17 cellular contexts compared by ENCODE assay signal in genomic region chr10:48214701-48215100, GRCh38. TPM values are rescaled to one million over a fixed set of nuclear protein-coding genes. Genes with fewer than 3 reads are reported as not detected.
A peak's percentile ranks its signal among the peaks of the same experiment; 100 is the strongest.
DNase-seq lines count a peak whose midpoint lies in the region; ATAC-seq and TF ChIP-seq lines count a peak whose summit lies in the region.
"Had no signal": no experiment of that assay in that cellular context is flagged by ENCODE, and none has a peak within 500 bp of the region (broad histone marks: within the 10 kb centered on the region; RNA-seq: fewer than 3 reads in every experiment).

No MANE protein-coding gene starts in this region.

- intact Hi-C loops in A673 (cut with micrococcal nuclease; ENCODE audit: unreplicated experiment), result loop anchor here (1.0 kb wide), 1 partner anchor 75 kb away; no protein-coding TSS in a partner anchor

- H3K36me3 ChIP-seq in A673 (ENCODE audit: insufficient read depth, low read length, poor library complexity, severe bottlenecking), result no peaks in the 10 kb centered on the region
- H3K36me3 ChIP-seq in HAP-1 (replicated peaks), result no peaks in the 10 kb centered on the region
- H3K36me3 ChIP-seq: BLaER1 had no signal

- H3K4me1 ChIP-seq in A673 (ENCODE audit: insufficient read depth, low read length, poor library complexity, severe bottlenecking) (peaks cover 5% of the 10 kb centered on the region), HAP-1 (peaks cover 3% of the 10 kb centered on the region; the same call in 1 of the 2 replicates)
- H3K4me1 ChIP-seq: A549, BLaER1, Caco-2 had no signal

- in situ Hi-C loops in HAP-1 (cut with MboI; ENCODE audit: low sequenced_read_pairs), result no loop called here

- no TSS peak for BruUV-seq in A673 (replicated peaks; lab: Mats Ljungman, UMichigan)

- no peak overlapping the region for H3K27ac ChIP-seq in A673 (ENCODE audit: low read depth, low read length, poor library complexity, severe bottlenecking)
- H3K27ac ChIP-seq: A549, BLaER1, C4-2B had no signal

- POLR2A ChIA-PET in A673 (lab: Charles Lee; ENCODE audit: low non-redundant PET), result no interaction called here

- H3K4me3 ChIP-seq in A673 (ENCODE audit: low read depth, low read length, poor library complexity, severe bottlenecking) (no peak overlapping the region), HAP-1 (no peak overlapping the region)
- H3K4me3 ChIP-seq: A549, BLaER1, GM23338 had no signal

- H3K27me3 ChIP-seq in A673 (replicated peaks; ENCODE audit: insufficient read depth, low read depth, low read length, poor library complexity), result no peaks in the 10 kb centered on the region
- no peaks in the 10 kb centered on the region for H3K27me3 ChIP-seq in HAP-1 (ENCODE audit: low read depth)
- H3K27me3 ChIP-seq: BLaER1 had no signal

- no peaks in the 10 kb centered on the region for H3K9me3 ChIP-seq in A673 (ENCODE audit: low read depth, low read length, poor library complexity, severe bottlenecking)
- H3K9me3 ChIP-seq in HAP-1, result no peaks in the 10 kb centered on the region
- H3K9me3 ChIP-seq: A549, BLaER1, Caco-2 had no signal

- DNase-seq in A673 (ENCODE audit: low spot score), result peak; percentile 23
- peak; percentile 22 to 68 for DNase-seq in HAP-1 (ENCODE audit: low spot score in 2 of 2)
- peak; percentile 16 for DNase-seq in midbrain (lab: John Stamatoyannopoulos, UW)
- DNase-seq in AML-193 (lab: John Stamatoyannopoulos, UW), result no peak
- DNase-seq in LoVo (ENCODE audit: low spot score), result no peak
- DNase-seq: 8988T, HFFc6 had no signal

- CTCF ChIA-PET in A673 (lab: Charles Lee), result interaction anchor here (1.6 kb wide), 1 partner anchor 75 kb away, joined by 6 read pairs; no protein-coding TSS in a partner anchor

- ATAC-seq in GM21528 (IDR thresholded peaks at IDR 0.05; ENCODE audit: low FRiP score, unreplicated experiment), result no peak
- ATAC-seq: CD8-positive, alpha-beta T cell had no signal

- TF ChIP-seq CTCF in A673 (conservative IDR thresholded peaks at IDR 0.05; ENCODE audit: low read depth, low read length), result no peak

RNA-seq across cellular contexts. Expression of gene FRMPD2, which starts 59.8 kb away (rescaled TPM):
- not detected in 2 replicates for total RNA-seq in A673 (2021)
- total RNA-seq: B cell; Caco-2; CD4-positive, CD25-positive, alpha-beta regulatory T cell; CD8-positive, alpha-beta T cell; GM23338; H4; HFFc6 had no signal

Comparison
In these comparisons a context has a peak if more than half of its experiments do, and no peak if none do; other contexts are left out.
1. DNase-seq: peak in A673 (single experiment), HAP-1 (2 of 2) and midbrain (single experiment); none in AML-193 (0 of 2) and LoVo (single experiment).